Comparison of ENCODE assay signal across 8 cellular contexts in the genomic region with DNA sequence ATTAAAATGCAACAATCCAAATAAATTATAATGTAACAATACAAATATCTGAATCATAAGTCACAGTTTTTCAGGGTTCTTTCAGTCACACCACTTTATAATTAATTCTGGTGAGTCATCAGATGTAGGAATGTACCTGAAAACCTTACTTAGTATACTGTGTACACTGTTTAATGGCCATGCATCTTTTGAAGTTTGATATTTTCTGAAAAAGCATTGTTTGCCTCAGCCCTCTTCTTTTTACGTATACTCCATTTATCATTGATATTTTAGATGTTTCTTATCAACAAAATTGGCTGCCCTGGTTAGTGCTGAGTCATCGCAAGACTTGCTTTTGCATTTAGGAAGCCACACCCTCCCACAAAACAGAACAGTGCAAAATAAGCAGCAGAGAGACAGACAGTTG.
DNase-seq lines count a peak whose midpoint lies in the region; ATAC-seq, FAIRE-seq and TF ChIP-seq lines count a peak whose summit lies in the region.

No MANE protein-coding gene starts in this region.

- H3K9me3 ChIP-seq in left lung = no peaks in the 10 kb centered on the region

- ATAC-seq in left lung = peak; percentile 74
- no peak for ATAC-seq in HG02973 (IDR thresholded peaks at IDR 0.05; ENCODE audit: unreplicated experiment)

- H3K27ac Mint-ChIP-seq in HFFc6 = peak overlapping the region; percentile 15; the same call in 1 of the 2 replicates

- intact Hi-C loops in left lung (cut with DNase I) = no loop called here

- peaks cover 16% of the 10 kb centered on the region for H3K4me1 Mint-ChIP-seq in HFFc6 (ENCODE audit: low read depth)

- TF ChIP-seq CTCF in HFFc6 (IDR thresholded peaks at IDR 0.05) = no peak
- TF ChIP-seq CTCF in left lung (IDR thresholded peaks at IDR 0.05) = no peak

- no peak for DNase-seq in GM18507 (ENCODE audit: extremely low spot score, insufficient read length, low read depth)
- DNase-seq in HFFc6 = peak; percentile 15
- DNase-seq in SW480 (ENCODE audit: low spot score) = peak; percentile 78
- DNase-seq in left lung = no peak
- no peak for DNase-seq in activated CD4-positive, alpha-beta T cell treated with anti-CD3 and anti-CD28 coated beads, Interleukin-2, amount 50 U/mL, for 1 hour
- no peak for DNase-seq in NCI-H2081 (lab: John Stamatoyannopoulos, UW)
- DNase-seq in stimulated activated CD4-positive, alpha-beta T cell treated with anti-CD3 and anti-CD28 coated beads, Interleukin-2, amount 100 ng/mL, for 48 hours = no peak

- H3K4me3 ChIP-seq in left lung = no peak overlapping the region

- H3K9me3 Mint-ChIP-seq in HFFc6 = no peaks in the 10 kb centered on the region

- H3K4me1 ChIP-seq in left lung = peaks cover 0 to 6% of the 10 kb centered on the region in 2 donors

- no peaks in the 10 kb centered on the region; the same call in 1 of the 2 replicates for H3K36me3 Mint-ChIP-seq in HFFc6 (ENCODE audit: low read depth)

- H3K27me3 ChIP-seq in left lung = no peaks in the 10 kb centered on the region

- no peak overlapping the region for H3K4me3 Mint-ChIP-seq in HFFc6

- H3K27ac ChIP-seq in left lung = peak overlapping the region in 1 of 2 donors; percentile 5

- peaks cover 0 to 13% of the 10 kb centered on the region in 2 donors for H3K36me3 ChIP-seq in left lung

- H3K27me3 Mint-ChIP-seq in HFFc6 (ENCODE audit: insufficient read depth) = peaks cover 2% of the 10 kb centered on the region; the same call in 1 of the 2 replicates

- FAIRE-seq in GM18507 (lab: Jason Lieb, UNC) = peak; percentile 74

Comparison
In these comparisons a context has a peak if more than half of its experiments do, and no peak if none do; other contexts are left out.
1. DNase-seq: peak in HFFc6 (single experiment) and SW480 (single experiment); none in GM18507 (single experiment), left lung (0 of 2), activated CD4-positive, alpha-beta T cell treated with anti-CD3 and anti-CD28 coated beads, Interleukin-2, amount 50 U/mL, for 1 hour (single experiment), NCI-H2081 (0 of 2) and stimulated activated CD4-positive, alpha-beta T cell treated with anti-CD3 and anti-CD28 coated beads, Interleukin-2, amount 100 ng/mL, for 48 hours (0 of 2).